In the genomic region with DNA sequence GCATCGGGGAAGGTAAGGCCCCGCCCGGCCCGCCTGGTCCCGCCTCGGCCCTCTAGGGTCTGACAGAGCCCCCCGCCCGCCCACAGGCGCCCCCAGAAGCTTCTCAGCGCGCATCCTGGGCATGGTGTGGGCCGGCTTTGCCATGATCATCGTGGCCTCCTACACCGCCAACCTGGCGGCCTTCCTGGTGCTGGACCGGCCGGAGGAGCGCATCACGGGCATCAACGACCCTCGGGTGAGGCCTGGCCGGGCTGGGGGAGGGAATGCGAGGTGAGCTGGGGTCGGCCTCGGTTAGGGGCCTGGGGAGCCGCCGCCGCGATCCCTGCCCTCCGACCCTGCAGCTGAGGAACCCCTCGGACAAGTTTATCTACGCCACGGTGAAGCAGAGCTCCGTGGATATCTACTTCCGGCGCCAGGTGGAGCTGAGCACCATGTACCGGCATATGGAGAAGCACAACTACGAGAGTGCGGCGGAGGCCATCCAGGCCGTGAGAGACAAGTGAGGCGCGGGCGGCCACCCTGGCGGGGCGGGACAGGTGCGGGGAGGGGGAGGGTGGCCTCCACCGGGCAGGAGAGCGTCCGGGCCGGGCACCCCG, we compare ENCODE assay signal across 12 cellular contexts. TPM values are rescaled to one million over a fixed set of nuclear protein-coding genes. Genes with fewer than 3 reads are reported as not detected.
DNase-seq lines count a peak whose midpoint lies in the region; ATAC-seq and TF ChIP-seq lines count a peak whose summit lies in the region.
"Had no signal": no experiment of that assay in that cellular context is flagged by ENCODE, and none has a peak within 500 bp of the region (broad histone marks: within the 10 kb centered on the region; RNA-seq: fewer than 3 reads in every experiment).

No MANE protein-coding gene starts in this region.

- H3K4me3 ChIP-seq in ACC112 (ENCODE audit: low read depth, low read length) (peak overlapping the region; percentile 63), mesendoderm (ENCODE audit: low read length) (no peak overlapping the region)

- no peak overlapping the region for H4K8ac ChIP-seq in mesendoderm (ENCODE audit: low read depth, low read length)

- no peak overlapping the region for H3K23ac ChIP-seq in mesendoderm (ENCODE audit: low read length)

- no CpG with 5 or more reads among the region's 52 CpGs for WGBS in mesendoderm (ENCODE audit: extremely low coverage, insufficient coverage, low lambda C conversion rate)

- no peak overlapping the region for H2BK5ac ChIP-seq in mesendoderm (ENCODE audit: low read length)

- H3K18ac ChIP-seq in mesendoderm (ENCODE audit: low read length), result no peak overlapping the region

- no peak overlapping the region for H2AK5ac ChIP-seq in mesendoderm (ENCODE audit: low read length)

- H3K4ac ChIP-seq in mesendoderm (ENCODE audit: low read depth, low read length), result no peak overlapping the region

- H4K5ac ChIP-seq in mesendoderm (ENCODE audit: low read length), result no peak overlapping the region

- no peaks in the 10 kb centered on the region for H3K4me1 ChIP-seq in ACC112 (ENCODE audit: control insufficient read depth, insufficient read depth, low read length, unreplicated experiment)
- H3K4me1 ChIP-seq in mesendoderm (ENCODE audit: control insufficient read depth, low read depth, low read length), result no peaks in the 10 kb centered on the region

- no peak overlapping the region for H2BK120ac ChIP-seq in mesendoderm (ENCODE audit: low read depth, low read length)

- ATAC-seq in GM21723 (IDR thresholded peaks at IDR 0.05; ENCODE audit: unreplicated experiment) (no peak), GM21529 (IDR thresholded peaks at IDR 0.05; ENCODE audit: unreplicated experiment) (no peak)
- ATAC-seq: activated naive CD8-positive, alpha-beta T cell treated with anti-CD3 and anti-CD28 coated beads, Interleukin-2, amount 50 U/mL, for 24 hours; sciatic nerve had no signal

- no peak overlapping the region for H2BK15ac ChIP-seq in mesendoderm (replicated peaks; ENCODE audit: low read depth)

- H3K79me1 ChIP-seq in mesendoderm (ENCODE audit: low read length), result no peaks in the 10 kb centered on the region

- H3K9ac ChIP-seq in mesendoderm (ENCODE audit: low read length), result no peak overlapping the region

- no peak overlapping the region for H2AFZ ChIP-seq in ACC112 (ENCODE audit: low read length, unreplicated experiment)

- DNase-seq in HT-29 (ENCODE audit: low spot score), result peak; percentile 65
- peak; percentile 36 to 54 for DNase-seq in erythroblast (lab: John Stamatoyannopoulos, UW)
- DNase-seq in mesendoderm, result peak; percentile 29
- DNase-seq in superior temporal gyrus (ENCODE audit: extremely low spot score), result no peak
- no peak for DNase-seq in COR-L47 (lab: John Stamatoyannopoulos, UW)
- DNase-seq: activated naive CD8-positive, alpha-beta T cell treated with anti-CD3 and anti-CD28 coated beads, Interleukin-2, amount 50 U/mL, for 24 hours; DMS 273 treated with DMSO at 0.1 percent for 48 hours had no signal

- peaks cover 91% of the 10 kb centered on the region for H3K27me3 ChIP-seq in ACC112 (ENCODE audit: insufficient read depth, low read length)
- H3K27me3 ChIP-seq in mesendoderm (ENCODE audit: insufficient read depth, low read length, poor library complexity), result peaks cover 24% of the 10 kb centered on the region

- no peak overlapping the region for H3K27ac ChIP-seq in ACC112 (ENCODE audit: low read depth, low read length)
- no peak overlapping the region for H3K27ac ChIP-seq in mesendoderm (ENCODE audit: low read depth, low read length)

- no peak overlapping the region for H3K4me2 ChIP-seq in mesendoderm (ENCODE audit: low read length)

- H3K56ac ChIP-seq in mesendoderm (ENCODE audit: low read length), result peak overlapping the region; percentile 42

- H3K79me2 ChIP-seq in ACC112 (ENCODE audit: control insufficient read depth, insufficient read depth, low read length, unreplicated experiment) (no peaks in the 10 kb centered on the region), mesendoderm (ENCODE audit: control insufficient read depth, insufficient read depth, low read length) (no peaks in the 10 kb centered on the region)

- H3K36me3 ChIP-seq in ACC112 (ENCODE audit: insufficient read depth, low read length) (no peaks in the 10 kb centered on the region), mesendoderm (ENCODE audit: control insufficient read depth, insufficient read depth, low read length) (no peaks in the 10 kb centered on the region)

- no peak for TF ChIP-seq POLR2A in erythroblast (IDR thresholded peaks at IDR 0.05; ENCODE audit: low read length)

RNA-seq across cellular contexts. Expression of a gene that starts 7.2 kb away (rescaled TPM):
- total RNA-seq in HT-29 (2014; rRNA removed; shearing (Covaris generic)), result 0.43 and 0.44 TPM in 2 replicates
- 0.08 TPM for polyA plus RNA-seq in mesendoderm (2013, experiment 1 of 2)
- polyA plus RNA-seq in mesendoderm (2013, experiment 2 of 2), result 0.07 TPM
- total RNA-seq: sciatic nerve, subcutaneous adipose tissue had no signal

RNA-seq across cellular contexts. Expression of a gene that starts 9.3 kb away (rescaled TPM):
- total RNA-seq in HT-29 (2014; rRNA removed; shearing (Covaris generic)), result not detected in 2 replicates
- not detected for polyA plus RNA-seq in mesendoderm (2013, experiment 1 of 2)
- not detected for polyA plus RNA-seq in mesendoderm (2013, experiment 2 of 2)
- total RNA-seq: sciatic nerve, subcutaneous adipose tissue had no signal

RNA-seq across cellular contexts. Expression of a gene that starts 23.6 kb away (rescaled TPM):
- total RNA-seq in HT-29 (2014; rRNA removed; shearing (Covaris generic)), result 0.39 and 3.0 TPM in 2 replicates
- polyA plus RNA-seq in mesendoderm (2013, experiment 1 of 2), result 0.14 TPM
- 0.08 TPM for polyA plus RNA-seq in mesendoderm (2013, experiment 2 of 2)
- total RNA-seq: sciatic nerve, subcutaneous adipose tissue had no signal

RNA-seq across cellular contexts. Expression of a gene that starts 25.8 kb away (rescaled TPM):
- total RNA-seq in HT-29 (2014; rRNA removed; shearing (Covaris generic)), result 60.6 and 64.0 TPM in 2 replicates
- 14.5 TPM for polyA plus RNA-seq in mesendoderm (2013, experiment 1 of 2)
- 14.9 TPM for polyA plus RNA-seq in mesendoderm (2013, experiment 2 of 2)

RNA-seq across cellular contexts. Expression of a gene that starts 25.9 kb away (rescaled TPM):
- 184 and 208 TPM in 2 replicates for total RNA-seq in HT-29 (2014; rRNA removed; shearing (Covaris generic))
- polyA plus RNA-seq in mesendoderm (2013, experiment 1 of 2), result 92.9 TPM
- polyA plus RNA-seq in mesendoderm (2013, experiment 2 of 2), result 91.6 TPM

Comparison
In these comparisons a context has a peak if more than half of its experiments do, and no peak if none do; other contexts are left out.
1. DNase-seq: peak in HT-29 (single experiment), erythroblast (2 of 2) and mesendoderm (single experiment); none in superior temporal gyrus (single experiment) and COR-L47 (single experiment).